8 cellular contexts compared by ENCODE assay signal in genomic region chr17:50269477-50270429, GRCh38. TPM values are rescaled to one million over a fixed set of nuclear protein-coding genes. Genes with fewer than 3 reads are reported as not detected.
DNase-seq lines count a peak whose midpoint lies in the region; ATAC-seq, FAIRE-seq and TF ChIP-seq lines count a peak whose summit lies in the region.

No MANE protein-coding gene starts in this region.

- intact Hi-C loops in heart right ventricle (cut with DNase I): loop anchor here in 3 of 10 donors (2.0 to 5.0 kb wide), 2 partner anchors 67 to 69 kb away; partner anchors contain the start of gene COL1A1 (in 3 of the 3)
- intact Hi-C loops in psoas muscle (cut with DNase I): loop anchor here in 1 of 2 donors (1.0 to 10.0 kb wide), 2 partner anchors 69 to 235 kb away; no protein-coding TSS in a partner anchor

- H3K27ac Mint-ChIP-seq in activated naive CD4-positive, alpha-beta T cell treated with anti-CD3 and anti-CD28 coated beads, Interleukin-2, amount 50 U/mL, for 72 hours: no peak overlapping the region

- H3K4me1 ChIP-seq in SJSA1 (replicated peaks) (peaks cover 86% of the 10 kb centered on the region), heart right ventricle (peaks cover 0 to 46% (median 14%) of the 10 kb centered on the region in 9 donors), psoas muscle (no peaks in the 10 kb centered on the region)

- TF ChIP-seq CTCF in heart right ventricle (IDR thresholded peaks at IDR 0.05) (peak; percentile 32 to 79 (median 70)), psoas muscle (IDR thresholded peaks at IDR 0.05) (peak; percentile 55)

- H3K27me3 ChIP-seq in SJSA1 (replicated peaks) (no peaks in the 10 kb centered on the region), heart right ventricle (peaks cover 0 to 18% (median 16%) of the 10 kb centered on the region in 7 donors), psoas muscle (ENCODE audit: insufficient read depth in 3 of 3, low read length in 2 of 3) (peaks cover 0 to 16% (median 6%) of the 10 kb centered on the region in 3 donors)

- 64 to 67% methylated on average over 16 of the region's 16 CpGs for WGBS in heart right ventricle, 2 donors
- WGBS in psoas muscle, 3 donors: 62 to 71% (median 69%) methylated on average over 14 to 16 of the region's 16 CpGs

- peak; percentile 78 to 86 for ATAC-seq in activated naive CD4-positive, alpha-beta T cell treated with anti-CD3 and anti-CD28 coated beads, Interleukin-2, amount 50 U/mL, for 72 hours
- ATAC-seq in heart right ventricle (peak in 7 of 8 donors; percentile 58 to 73 (median 64)), psoas muscle (peak; percentile 59 to 79 (median 72)), GM18873 (IDR thresholded peaks at IDR 0.05; ENCODE audit: low FRiP score, unreplicated experiment) (no peak), GM21723 (IDR thresholded peaks at IDR 0.05; ENCODE audit: unreplicated experiment) (no peak)

- H3K27ac ChIP-seq in SJSA1 (peak overlapping the region; percentile 21), heart right ventricle (peak overlapping the region in 6 of 10 donors; percentile 36 to 63 (median 55)), psoas muscle (peak overlapping the region; percentile 1)

- DNase-seq in HUDEP-2 (lab: John Stamatoyannopoulos, UW; ENCODE audit: unreplicated experiment in 76 of 76) (peak in 50 of 76 experiments; percentile 3 to 75 (median 38)), SJSA1 (ENCODE audit: low read depth in 1 of 2, low spot score in 2 of 2) (peak; percentile 85 to 89), heart right ventricle (peak; percentile 65), psoas muscle (peak; percentile 73 to 78)
- peak; percentile 65 to 76 for DNase-seq in activated naive CD4-positive, alpha-beta T cell treated with anti-CD3 and anti-CD28 coated beads, Interleukin-2, amount 50 U/mL, for 72 hours (ENCODE audit: low spot score in 2 of 2)

- peak; percentile 79 for FAIRE-seq in G401.6 (lab: Jason Lieb, UNC)

- H3K36me3 ChIP-seq in SJSA1 (no peaks in the 10 kb centered on the region), heart right ventricle (no peaks in the 10 kb centered on the region), psoas muscle (ENCODE audit: insufficient read depth in 1 of 2, low read depth in 1 of 2) (no peaks in the 10 kb centered on the region)

- H3K9me3 ChIP-seq in SJSA1 (replicated peaks): no peaks in the 10 kb centered on the region
- no peaks in the 10 kb centered on the region for H3K9me3 ChIP-seq in heart right ventricle
- no peaks in the 10 kb centered on the region for H3K9me3 ChIP-seq in psoas muscle

- H3K4me3 ChIP-seq in SJSA1 (no peak overlapping the region), heart right ventricle (no peak overlapping the region), psoas muscle (no peak overlapping the region)

- no peaks in the 10 kb centered on the region for H3K9me3 Mint-ChIP-seq in activated naive CD4-positive, alpha-beta T cell treated with anti-CD3 and anti-CD28 coated beads, Interleukin-2, amount 50 U/mL, for 72 hours

- H3K36me3 Mint-ChIP-seq in activated naive CD4-positive, alpha-beta T cell treated with anti-CD3 and anti-CD28 coated beads, Interleukin-2, amount 50 U/mL, for 72 hours: no peaks in the 10 kb centered on the region

RNA-seq across cellular contexts. Expression of gene TMEM92, which starts 4.5 kb away (rescaled TPM):
- 0.05 TPM in 1 of 2 replicates, not detected in the other for total RNA-seq in SJSA1 (2014; rRNA removed; shearing (Covaris generic))
- under 1 TPM in 1 of 2 donors, not detected in 1; 0.39 TPM for total RNA-seq in activated naive CD4-positive, alpha-beta T cell treated with anti-CD3 and anti-CD28 coated beads, Interleukin-2, amount 50 U/mL, for 72 hours
- total RNA-seq in heart right ventricle (not detected), psoas muscle (not detected)
- polyA plus RNA-seq in heart right ventricle (under 1 TPM in 1 of 2 donors, not detected in 1; 0.04 TPM), psoas muscle (under 1 TPM in 2 of 3 donors, not detected in 1; 0.01 to 0.07 TPM)

Comparison
In these comparisons a context has a peak if more than half of its experiments do, and no peak if none do; other contexts are left out.
1. H3K27ac ChIP-seq: peak in every context shown above with its lines; median percentile 55 in heart right ventricle; 21 in SJSA1; 1 in psoas muscle.
2. ATAC-seq: peak in activated naive CD4-positive, alpha-beta T cell treated with anti-CD3 and anti-CD28 coated beads, Interleukin-2, amount 50 U/mL, for 72 hours (2 of 2), heart right ventricle (7 of 8) and psoas muscle (4 of 4); none in GM18873 (single experiment) and GM21723 (single experiment).
3. Peak in every context shown above with its lines, with median percentiles within 50 percentile points of each other: DNase-seq.